ENCODE assay signal across 14 cellular contexts in the genomic region with DNA sequence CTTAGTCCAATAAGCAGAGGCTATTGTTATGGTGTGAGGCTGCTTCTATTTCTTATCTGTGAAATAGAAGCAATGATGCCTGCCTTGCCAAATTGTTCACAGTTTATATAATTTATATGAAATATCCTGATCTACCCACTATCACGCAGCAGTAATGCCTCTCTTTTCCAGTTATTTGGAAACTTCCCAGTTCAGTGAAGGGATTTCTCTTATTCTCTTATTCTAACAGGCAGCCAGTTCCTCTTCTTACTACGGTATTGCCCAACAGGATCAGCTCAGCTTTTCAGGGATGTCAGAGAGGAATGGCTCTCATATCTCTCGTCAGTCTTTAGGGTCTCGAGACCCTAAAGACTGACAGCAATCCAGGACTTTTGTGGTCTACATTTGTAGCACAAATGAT.
"Had no signal": no experiment of that assay in that cellular context is flagged by ENCODE, and none has a peak within 500 bp of the region (broad histone marks: within the 10 kb centered on the region; RNA-seq: fewer than 3 reads in every experiment).

No MANE protein-coding gene starts in this region.

- ATAC-seq: left lobe of liver; natural killer cell; stimulated activated naive B cell treated with anti-CD40 and anti-IgM and Interleukin-4, amounts not matched to agents 10 μg/mL and 1 μg/mL and 100 μg/mL, for 72 hours had no signal

- H3K27me3 ChIP-seq: sigmoid colon, tibial nerve had no signal

- DNase-seq: activated CD4-positive, alpha-beta T cell treated with anti-CD3 and anti-CD28 coated beads, Interleukin-2, amount 10 ng/mL, durations not matched to agents 7 days and 5 days; activated CD8-positive, alpha-beta memory T cell treated with anti-CD3 and anti-CD28 coated beads for 24 hours; activated gamma-delta T cell treated with Interleukin-2 at 50 U/mL for 16 hours; effector CD4-positive, alpha-beta T cell; natural killer cell; occipital lobe; sigmoid colon; stimulated activated CD4-positive, alpha-beta T cell treated with anti-CD3 and anti-CD28 coated beads, Interleukin-4, amount 100 ng/mL, for 1 hour; stimulated activated naive B cell treated with anti-CD40 and anti-IgM and Interleukin-4, amounts not matched to agents 10 μg/mL and 1 μg/mL and 100 μg/mL, for 72 hours had no signal

- H3K36me3 ChIP-seq: sigmoid colon, tibial nerve had no signal

- H3K9me3 ChIP-seq: sigmoid colon, tibial nerve had no signal

- H3K4me3 ChIP-seq: coronary artery, sigmoid colon, tibial nerve had no signal

- FAIRE-seq: frontal cortex, islet of Langerhans had no signal
